23 cellular contexts compared by ENCODE assay signal in the genomic region with DNA sequence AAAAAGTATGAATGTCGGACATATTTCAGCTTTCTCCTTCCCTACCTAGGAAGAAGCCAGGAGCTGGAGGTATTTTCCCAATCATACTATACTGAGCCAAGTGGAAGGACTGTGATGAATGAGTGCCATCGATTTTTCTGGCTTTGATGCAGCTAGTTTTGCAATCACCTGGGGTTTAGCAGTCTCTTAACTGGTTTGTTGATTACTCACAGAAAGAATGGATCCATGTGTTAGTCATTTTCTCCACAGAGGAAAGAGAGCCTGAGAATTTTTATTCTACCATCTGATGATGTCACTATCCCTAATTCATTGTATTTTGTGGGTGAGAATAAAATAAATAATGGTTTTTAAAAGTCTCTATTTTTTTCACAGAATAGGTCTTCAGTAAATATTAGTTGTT.
DNase-seq lines count a peak whose midpoint lies in the region; ATAC-seq and TF ChIP-seq lines count a peak whose summit lies in the region.
"Had no signal": no experiment of that assay in that cellular context is flagged by ENCODE, and none has a peak within 500 bp of the region (broad histone marks: within the 10 kb centered on the region; RNA-seq: fewer than 3 reads in every experiment).

No MANE protein-coding gene starts in this region.

- no peak overlapping the region for H3K9ac ChIP-seq in mammary epithelial cell (ENCODE audit: insufficient read depth, low read length)
- H3K9ac ChIP-seq: BLaER1 had no signal

- no peak overlapping the region for H3K4me2 ChIP-seq in mammary epithelial cell (ENCODE audit: insufficient read depth, low read depth, low read length)
- H3K4me2 ChIP-seq: A549, BLaER1 had no signal

- no peaks in the 10 kb centered on the region for H4K20me1 ChIP-seq in mammary epithelial cell (ENCODE audit: insufficient read depth, low read length)
- H4K20me1 ChIP-seq: BLaER1 had no signal

- H3K36me3 ChIP-seq in ACC112 (ENCODE audit: insufficient read depth, low read length) (peaks cover 4% of the 10 kb centered on the region; the same call in 1 of the 2 replicates), mammary epithelial cell (ENCODE audit: insufficient read depth, low read length) (no peaks in the 10 kb centered on the region), gastroesophageal sphincter (no peaks in the 10 kb centered on the region)
- H3K36me3 ChIP-seq: adrenal gland, BLaER1, brain microvascular endothelial cell, left lung, SJSA1, thoracic aorta had no signal

- ATAC-seq in foreskin keratinocyte (peak; percentile 68), Right ventricle myocardium inferior (no peak), gastroesophageal sphincter (no peak)
- ATAC-seq: A549, left lung had no signal

- H3K27ac ChIP-seq in ACC112 (ENCODE audit: low read depth, low read length) (peak overlapping the region; percentile 69), mammary epithelial cell (ENCODE audit: insufficient read depth, low read depth, low read length) (no peak overlapping the region), foreskin keratinocyte (no peak overlapping the region), gastroesophageal sphincter (no peak overlapping the region)
- H3K27ac ChIP-seq: A549, adrenal gland, BLaER1, brain microvascular endothelial cell, left lung, SJSA1, thoracic aorta had no signal

- DNase-seq in HCEC 1CT = peak; percentile 93
- DNase-seq in mammary epithelial cell = peak; percentile 78
- peak; percentile 44 to 81 for DNase-seq in foreskin keratinocyte
- no peak for DNase-seq in stimulated activated CD8-positive, alpha-beta memory T cell treated with anti-CD3 and anti-CD28 coated beads, Interleukin-4, amount 100 ng/mL, for 48 hours
- no peak for DNase-seq in Right ventricle myocardium inferior (ENCODE audit: missing footprints)
- DNase-seq in KBM-7 = no peak
- DNase-seq: activated CD4-positive, alpha-beta T cell treated with anti-CD3 and anti-CD28 coated beads, Interleukin-2, amount 50 U/mL, for 4 hours; activated CD4-positive, CD25-positive, alpha-beta regulatory T cell; activated naive CD4-positive, alpha-beta T cell treated with anti-CD3 and anti-CD28 coated beads for 36 hours; adrenal gland; brain microvascular endothelial cell; effector CD8-positive, alpha-beta T cell; left lung; NCI-H1105; NCI-H187 treated with DMSO at 0.1 percent for 48 hours; NCI-H69; stimulated activated naive CD4-positive, alpha-beta T cell treated with Interleukin-2 at 50 U/mL for 16 hours had no signal

- H2AFZ ChIP-seq in ACC112 (ENCODE audit: low read length, unreplicated experiment) = no peak overlapping the region
- no peak overlapping the region for H2AFZ ChIP-seq in mammary epithelial cell (ENCODE audit: low read depth, low read length)

- 3% methylated on average over 2 of the region's 2 CpGs for WGBS in mammary epithelial cell (ENCODE audit: low coverage, missing lambda C conversion rate)
- WGBS in gastroesophageal sphincter (ENCODE audit: low coverage in 1 of 2), 2 donors = 29 to 42% methylated on average over 2 of the region's 2 CpGs

- dilution Hi-C loops in mammary epithelial cell (cut with HindIII; ENCODE audit: low sequenced_read_pairs) = no loop called here

- no peaks in the 10 kb centered on the region for H3K27me3 ChIP-seq in ACC112 (ENCODE audit: insufficient read depth, low read length)
- peaks cover 2% of the 10 kb centered on the region for H3K27me3 ChIP-seq in mammary epithelial cell (ENCODE audit: insufficient read depth, low read length)
- no peaks in the 10 kb centered on the region for H3K27me3 ChIP-seq in foreskin keratinocyte
- H3K27me3 ChIP-seq in gastroesophageal sphincter = no peaks in the 10 kb centered on the region
- H3K27me3 ChIP-seq: adrenal gland, BLaER1, brain microvascular endothelial cell, left lung, SJSA1 had no signal

- no peaks in the 10 kb centered on the region for H3K79me2 ChIP-seq in ACC112 (ENCODE audit: control insufficient read depth, insufficient read depth, low read length, unreplicated experiment)
- no peaks in the 10 kb centered on the region for H3K79me2 ChIP-seq in mammary epithelial cell (ENCODE audit: insufficient read depth, low read length)

- in situ Hi-C loops in mammary epithelial cell (cut with MboI; ENCODE audit: low sequenced_read_pairs in 2 of 2) (no loop called here), KBM-7 (cut with MboI; ENCODE audit: low pct_unique_long_range_greater_than_20kb, low sequenced_read_pairs) (no loop called here)

- no peak for TF ChIP-seq EP300 in gastroesophageal sphincter (IDR thresholded peaks at IDR 0.05)

- H3K4me1 ChIP-seq in ACC112 (ENCODE audit: control insufficient read depth, insufficient read depth, low read length, unreplicated experiment) (peaks cover 6% of the 10 kb centered on the region), mammary epithelial cell (ENCODE audit: insufficient read depth, low read length) (peaks cover 2% of the 10 kb centered on the region), foreskin keratinocyte (no peaks in the 10 kb centered on the region), gastroesophageal sphincter (no peaks in the 10 kb centered on the region)
- H3K4me1 ChIP-seq: A549, adrenal gland, BLaER1, left lung, SJSA1 had no signal

- BruUV-seq in mammary epithelial cell (replicated peaks; lab: Mats Ljungman, UMichigan) = no TSS peak

- H3K9me3 ChIP-seq in mammary epithelial cell (replicated peaks; ENCODE audit: insufficient read depth, low read length) = peaks cover 5% of the 10 kb centered on the region
- H3K9me3 ChIP-seq in gastroesophageal sphincter = peaks cover 0 to 33% (median 4%) of the 10 kb centered on the region in 3 donors
- H3K9me3 ChIP-seq: A549, adrenal gland, BLaER1, SJSA1 had no signal

- TF ChIP-seq POLR2A in gastroesophageal sphincter (IDR thresholded peaks at IDR 0.05) = no peak

- TF ChIP-seq CTCF in mammary epithelial cell (conservative IDR thresholded peaks at IDR 0.05 in 1 of 2, IDR thresholded peaks at IDR 0.05 in 1 of 2; ENCODE audit: extremely low read depth in 1 of 2, insufficient read depth in 1 of 2, low read depth in 1 of 2, low read length in 2 of 2) (no peak), foreskin keratinocyte (conservative IDR thresholded peaks at IDR 0.05) (no peak), gastroesophageal sphincter (IDR thresholded peaks at IDR 0.05) (no peak)

- intact Hi-C loops in mammary epithelial cell (cut with micrococcal nuclease) (no loop called here), Right ventricle myocardium inferior (cut with DNase I) (no loop called here)

- H3K4me3 ChIP-seq in ACC112 (ENCODE audit: low read depth, low read length) (no peak overlapping the region), mammary epithelial cell (replicated peaks in 1 of 3; ENCODE audit: insufficient read depth in 1 of 3, low read depth in 2 of 3, low read length in 3 of 3) (no peak overlapping the region), gastroesophageal sphincter (no peak overlapping the region)
- H3K4me3 ChIP-seq: A549, adrenal gland, BLaER1, left lung, SJSA1, thoracic aorta had no signal

- CTCF ChIA-PET in mammary epithelial cell (lab: Charles Lee; ENCODE audit: low non-redundant PET) = no interaction called here

Comparison
In these comparisons a context has a peak if more than half of its experiments do, and no peak if none do; other contexts are left out.
1. DNase-seq: peak in HCEC 1CT (single experiment), mammary epithelial cell (single experiment) and foreskin keratinocyte (2 of 2); none in stimulated activated CD8-positive, alpha-beta memory T cell treated with anti-CD3 and anti-CD28 coated beads, Interleukin-4, amount 100 ng/mL, for 48 hours (single experiment), Right ventricle myocardium inferior (single experiment) and KBM-7 (single experiment).